In the genomic region with DNA sequence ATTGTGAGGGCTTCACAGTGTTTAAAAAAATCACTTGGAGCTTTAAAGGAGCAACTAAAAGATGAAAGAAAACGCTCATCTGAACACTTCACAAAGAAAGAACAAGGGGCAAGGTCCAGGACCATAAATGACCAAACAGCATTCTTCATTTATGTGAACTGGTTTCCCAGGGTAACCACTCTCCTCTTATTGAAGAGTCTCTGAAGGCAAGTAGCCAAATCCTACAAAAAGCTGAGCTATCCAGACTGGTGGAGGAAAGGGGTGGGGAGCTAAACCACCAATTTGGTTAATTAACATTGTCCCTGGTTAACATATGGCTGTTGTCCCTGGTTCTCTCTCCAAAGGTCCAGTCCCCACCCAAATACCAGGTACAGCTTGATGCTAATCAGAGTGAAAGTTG, we compare ENCODE assay signal across 20 cellular contexts. TPM values are rescaled to one million over a fixed set of nuclear protein-coding genes. Genes with fewer than 3 reads are reported as not detected.
DNase-seq lines count a peak whose midpoint lies in the region; ATAC-seq and TF ChIP-seq lines count a peak whose summit lies in the region.
"Had no signal": no experiment of that assay in that cellular context is flagged by ENCODE, and none has a peak within 500 bp of the region (broad histone marks: within the 10 kb centered on the region; RNA-seq: fewer than 3 reads in every experiment).

No MANE protein-coding gene starts in this region.

- DNase-seq in NCI-H1092 (lab: John Stamatoyannopoulos, UW) (peak; percentile 9), astrocyte of the spinal cord (ENCODE audit: low read depth, low spot score) (peak; percentile 16), neural progenitor cell (ENCODE audit: low spot score) (no peak)
- DNase-seq in stimulated activated CD4-positive, alpha-beta T cell treated with anti-CD3 and anti-CD28 coated beads, Interleukin-1b, Interleukin-23, amount 100 ng/mL, for 48 hours: no peak
- DNase-seq: activated CD4-positive, alpha-beta memory T cell treated with anti-CD3 and anti-CD28 coated beads for 36 hours; activated naive CD8-positive, alpha-beta T cell treated with anti-CD3 and anti-CD28 coated beads for 36 hours; activated T-cell treated with anti-CD3 and anti-CD28 coated beads, Interleukin-2, amount 50 U/mL, for 4 hours; BE2C; effector CD8-positive, alpha-beta T cell; midbrain; NCI-H524; PC-3; stimulated activated CD4-positive, alpha-beta T cell treated with anti-CD3 and anti-CD28 coated beads, Interleukin-4, amount 100 ng/mL, for 24 hours; stimulated activated CD8-positive, alpha-beta memory T cell treated with anti-CD3 and anti-CD28 coated beads, Interleukin-4, amount 100 ng/mL, for 48 hours; testis had no signal

- H3K79me2 ChIP-seq in DOHH2 (ENCODE audit: control insufficient read depth, low read length) (peaks cover 100% of the 10 kb centered on the region), neural progenitor cell (ENCODE audit: low read depth) (no peaks in the 10 kb centered on the region)

- no peak overlapping the region for H3K4me3 ChIP-seq in DOHH2 (ENCODE audit: low read length)
- H3K4me3 ChIP-seq in astrocyte of the spinal cord (ENCODE audit: low read depth, low read length): no peak overlapping the region
- no peak overlapping the region for H3K4me3 ChIP-seq in neural progenitor cell
- H3K4me3 ChIP-seq: cardiac muscle cell, testis had no signal

- ATAC-seq in GM19463 (IDR thresholded peaks at IDR 0.05; ENCODE audit: unreplicated experiment) (no peak), HG02970 (IDR thresholded peaks at IDR 0.05; ENCODE audit: low FRiP score, unreplicated experiment) (no peak)
- ATAC-seq: activated T-cell treated with anti-CD3 and anti-CD28 coated beads, Interleukin-2, amount 50 U/mL, for 4 hours; PC-3 had no signal

- H3K36me3 ChIP-seq in DOHH2 (ENCODE audit: control insufficient read depth, low read length): peaks cover 61% of the 10 kb centered on the region
- H3K36me3 ChIP-seq in neural progenitor cell: no peaks in the 10 kb centered on the region
- H3K36me3 ChIP-seq: BE2C, cardiac muscle cell had no signal

- H3K4me1 ChIP-seq in DOHH2 (ENCODE audit: control insufficient read depth, low read length): peaks cover 98% of the 10 kb centered on the region
- peaks cover 10% of the 10 kb centered on the region for H3K4me1 ChIP-seq in neural progenitor cell
- H3K4me1 ChIP-seq: BE2C had no signal

- peaks cover 17% of the 10 kb centered on the region for H3K4me1 Mint-ChIP-seq in neural progenitor cell

- H3K27ac ChIP-seq in DOHH2 (ENCODE audit: low read depth, low read length) (peak overlapping the region; percentile 5; the same call in 1 of the 2 replicates), neural progenitor cell (no peak overlapping the region)
- H3K27ac ChIP-seq: cardiac muscle cell, HL-60, testis had no signal

- no peak overlapping the region for H2AFZ ChIP-seq in neural progenitor cell (replicated peaks)

- H3F3A ChIP-seq in DOHH2 (ENCODE audit: control insufficient read depth, insufficient read depth) (peaks cover 34% of the 10 kb centered on the region), neural progenitor cell (ENCODE audit: low read depth) (no peaks in the 10 kb centered on the region)

- H3K27me3 ChIP-seq in DOHH2 (ENCODE audit: control insufficient read depth, low read length): no peaks in the 10 kb centered on the region
- no peaks in the 10 kb centered on the region for H3K27me3 ChIP-seq in neural progenitor cell
- H3K27me3 ChIP-seq: BE2C, testis had no signal

- TF ChIP-seq CTCF in DOHH2 (IDR thresholded peaks at IDR 0.05; ENCODE audit: low read depth, low read length, poor library complexity, severe bottlenecking): no peak
- no peak for TF ChIP-seq CTCF in astrocyte of the spinal cord (IDR thresholded peaks at IDR 0.05; ENCODE audit: low read depth, low read length)
- TF ChIP-seq CTCF in neural progenitor cell (IDR thresholded peaks at IDR 0.05): no peak

- no peaks in the 10 kb centered on the region for H3K9me2 ChIP-seq in DOHH2 (replicated peaks; ENCODE audit: control insufficient read depth, low read length)

- peaks cover 8% of the 10 kb centered on the region for H3K27me3 Mint-ChIP-seq in neural progenitor cell (ENCODE audit: insufficient read depth, low read depth)
- H3K27me3 Mint-ChIP-seq: activated CD4-positive, alpha-beta memory T cell treated with anti-CD3 and anti-CD28 coated beads for 36 hours; activated naive CD8-positive, alpha-beta T cell treated with anti-CD3 and anti-CD28 coated beads for 36 hours had no signal

- H3K9ac ChIP-seq in neural progenitor cell: no peak overlapping the region

- H3K9me3 ChIP-seq in DOHH2 (ENCODE audit: control insufficient read depth, insufficient read depth, low read length) (no peaks in the 10 kb centered on the region), neural progenitor cell (ENCODE audit: low read depth) (no peaks in the 10 kb centered on the region)
- H3K9me3 ChIP-seq: BE2C, testis had no signal

- in situ Hi-C loops in astrocyte of the spinal cord (cut with HindIII; ENCODE audit: low sequenced_read_pairs): no loop called here

- H3K4me2 ChIP-seq in DOHH2 (ENCODE audit: low read length): peak overlapping the region; percentile 17
- H3K4me2 ChIP-seq in neural progenitor cell: peak overlapping the region; percentile 23

- no peaks in the 10 kb centered on the region for H4K20me1 ChIP-seq in DOHH2 (ENCODE audit: control insufficient read depth, insufficient read depth, low read depth, low read length)
- no peaks in the 10 kb centered on the region for H4K20me1 ChIP-seq in neural progenitor cell (ENCODE audit: low read depth)

- no peak overlapping the region for H3K4me3 Mint-ChIP-seq in neural progenitor cell
- H3K4me3 Mint-ChIP-seq: activated CD4-positive, alpha-beta memory T cell treated with anti-CD3 and anti-CD28 coated beads for 36 hours; activated naive CD8-positive, alpha-beta T cell treated with anti-CD3 and anti-CD28 coated beads for 36 hours; activated T-cell treated with anti-CD3 and anti-CD28 coated beads, Interleukin-2, amount 50 U/mL, for 4 hours had no signal

- H3K36me3 Mint-ChIP-seq in neural progenitor cell: peaks cover 9% of the 10 kb centered on the region

- H3K27ac Mint-ChIP-seq in neural progenitor cell: peak overlapping the region; percentile 86
- H3K27ac Mint-ChIP-seq: activated CD4-positive, alpha-beta memory T cell treated with anti-CD3 and anti-CD28 coated beads for 36 hours; activated naive CD8-positive, alpha-beta T cell treated with anti-CD3 and anti-CD28 coated beads for 36 hours had no signal

- peaks cover 20% of the 10 kb centered on the region for H3K9me3 Mint-ChIP-seq in neural progenitor cell

RNA-seq across cellular contexts. Expression of a gene that starts 58.1 kb away (rescaled TPM):
- total RNA-seq in neural progenitor cell (ENCODE audit: low replicate concordance): 5.1 and 8.4 TPM in 2 replicates

RNA-seq across cellular contexts. Expression of a gene that starts 58.6 kb away (rescaled TPM):
- 0.22 and 0.43 TPM in 2 replicates for total RNA-seq in neural progenitor cell (ENCODE audit: low replicate concordance)
- total RNA-seq: cardiac muscle cell had no signal

Comparison
In these comparisons a context has a peak if more than half of its experiments do, and no peak if none do; other contexts are left out.
1. DNase-seq: peak in NCI-H1092 (single experiment) and astrocyte of the spinal cord (single experiment); none in neural progenitor cell (single experiment) and stimulated activated CD4-positive, alpha-beta T cell treated with anti-CD3 and anti-CD28 coated beads, Interleukin-1b, Interleukin-23, amount 100 ng/mL, for 48 hours (single experiment).